ENCODE assay signal across 20 cellular contexts in genomic region chr22:28889625-28890024, GRCh38.
"Had no signal": no experiment of that assay in that cellular context is flagged by ENCODE, and none has a peak within 500 bp of the region (broad histone marks: within the 10 kb centered on the region; RNA-seq: fewer than 3 reads in every experiment).

No MANE protein-coding gene starts in this region.

- H3K27me3 ChIP-seq: dorsolateral prefrontal cortex, transverse colon had no signal

- H3K4me3 Mint-ChIP-seq: immature natural killer cell; naive thymus-derived CD8-positive, alpha-beta T cell; stimulated activated naive B cell treated with anti-CD40 and anti-IgM and Interleukin-4, amounts not matched to agents 10 μg/mL and 1 μg/mL and 100 μg/mL, for 72 hours; stimulated activated naive CD8-positive, alpha-beta T cell treated with anti-CD3 and anti-CD28 coated beads, Interleukin-15, Interleukin-2, amounts not matched to agents 100 ng/mL and 50 ng/mL, for 24 hours had no signal

- DNase-seq: central memory CD4-positive, alpha-beta T cell; dorsolateral prefrontal cortex; effector CD4-positive, alpha-beta T cell; hypothalamus; immature natural killer cell; kidney; left lung; mesenchymal stem cell; midbrain; naive thymus-derived CD8-positive, alpha-beta T cell; nucleus accumbens; psoas muscle; right cardiac atrium; small intestine; stimulated activated CD4-positive, alpha-beta T cell treated with anti-CD3 and anti-CD28 coated beads, Interleukin-15, amount 100 ng/mL, for 24 hours; stimulated activated CD4-positive, alpha-beta T cell treated with anti-CD3 and anti-CD28 coated beads, Interleukin-2, amount 100 ng/mL, for 48 hours; stimulated activated naive B cell treated with anti-CD40 and anti-IgM and Interleukin-4, amounts not matched to agents 10 μg/mL and 1 μg/mL and 100 μg/mL, for 72 hours; transverse colon had no signal

- H3K4me3 ChIP-seq: left lung, psoas muscle, thoracic aorta, transverse colon had no signal

- H3K9me3 Mint-ChIP-seq: immature natural killer cell; naive thymus-derived CD8-positive, alpha-beta T cell; stimulated activated naive B cell treated with anti-CD40 and anti-IgM and Interleukin-4, amounts not matched to agents 10 μg/mL and 1 μg/mL and 100 μg/mL, for 72 hours; stimulated activated naive CD8-positive, alpha-beta T cell treated with anti-CD3 and anti-CD28 coated beads, Interleukin-15, Interleukin-2, amounts not matched to agents 100 ng/mL and 50 ng/mL, for 24 hours had no signal

- H3K36me3 ChIP-seq: left lung, thoracic aorta, transverse colon had no signal

- H3K36me3 Mint-ChIP-seq: naive thymus-derived CD8-positive, alpha-beta T cell; stimulated activated naive B cell treated with anti-CD40 and anti-IgM and Interleukin-4, amounts not matched to agents 10 μg/mL and 1 μg/mL and 100 μg/mL, for 72 hours had no signal

- H3K27ac Mint-ChIP-seq: immature natural killer cell; naive thymus-derived CD8-positive, alpha-beta T cell; stimulated activated naive B cell treated with anti-CD40 and anti-IgM and Interleukin-4, amounts not matched to agents 10 μg/mL and 1 μg/mL and 100 μg/mL, for 72 hours; stimulated activated naive CD8-positive, alpha-beta T cell treated with anti-CD3 and anti-CD28 coated beads, Interleukin-15, Interleukin-2, amounts not matched to agents 100 ng/mL and 50 ng/mL, for 24 hours had no signal

- H3K9me3 ChIP-seq: left lung, psoas muscle, thoracic aorta, transverse colon had no signal

- H3K27ac ChIP-seq: left lung, thoracic aorta, transverse colon had no signal
